8 cellular contexts compared by ENCODE assay signal in the genomic region with DNA sequence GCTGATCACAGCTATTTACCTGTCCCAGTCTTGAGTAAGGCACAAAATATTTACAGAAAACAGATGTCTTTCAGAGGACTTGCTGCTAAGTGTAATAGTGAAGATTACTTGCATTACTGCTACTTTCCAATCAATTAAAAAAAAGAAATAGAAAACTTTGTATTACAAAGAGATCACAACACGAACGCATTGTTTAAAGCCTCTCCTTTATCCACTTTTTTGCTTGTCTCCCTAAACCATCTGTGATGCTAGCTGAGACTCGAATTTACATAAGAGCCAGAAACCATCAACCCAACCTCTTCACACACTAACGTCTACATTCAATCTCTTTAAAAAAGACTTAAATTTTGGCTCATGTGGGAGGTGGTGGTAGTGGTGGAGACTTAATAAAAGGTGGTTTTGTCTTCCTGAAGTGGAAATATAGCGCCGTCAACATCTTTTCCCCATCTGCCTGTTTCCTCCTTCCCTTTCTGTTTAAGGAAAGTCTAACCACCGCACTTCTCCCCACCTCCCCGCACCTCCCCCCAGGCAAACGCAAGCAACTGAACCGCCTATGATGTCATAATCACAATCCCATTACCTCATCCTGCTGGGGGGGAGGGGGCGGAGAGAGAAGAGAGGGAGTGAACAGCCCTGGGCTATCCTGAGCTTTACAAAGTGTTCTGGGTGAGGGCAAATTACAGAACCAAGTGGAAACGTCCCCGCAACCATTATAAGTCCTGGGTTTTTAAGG. TPM values are rescaled to one million over a fixed set of nuclear protein-coding genes. Genes with fewer than 3 reads are reported as not detected.
DNase-seq lines count a peak whose midpoint lies in the region; ATAC-seq and TF ChIP-seq lines count a peak whose summit lies in the region.

No MANE protein-coding gene starts in this region.

- H3K9me3 Mint-ChIP-seq in activated T-helper 1 cell treated with anti-CD3 and anti-CD28 coated beads, Interleukin-12 subunit alpha, Interleukin-12 subunit beta, Interleukin-2, Interleukin-4 antibody, amounts not matched to agents 30 ng/mL and 10 ng/mL and 1 ng/mL, durations not matched to agents 14 hours and 24 hours and 36 hours: no peaks in the 10 kb centered on the region
- H3K9me3 Mint-ChIP-seq in neural crest cell: no peaks in the 10 kb centered on the region

- H3K27ac Mint-ChIP-seq in activated T-helper 1 cell treated with anti-CD3 and anti-CD28 coated beads, Interleukin-12 subunit alpha, Interleukin-12 subunit beta, Interleukin-2, Interleukin-4 antibody, amounts not matched to agents 30 ng/mL and 10 ng/mL and 1 ng/mL, durations not matched to agents 14 hours and 24 hours and 36 hours: peak overlapping the region; percentile 99
- peak overlapping the region; percentile 100 for H3K27ac Mint-ChIP-seq in neural crest cell (ENCODE audit: unreplicated experiment)

- peaks cover 10% of the 10 kb centered on the region for H3K36me3 ChIP-seq in GM06990 (ENCODE audit: control insufficient read depth, insufficient read depth, low read length)

- H3K4me3 ChIP-seq in GM06990 (replicated peaks; ENCODE audit: low read depth, low read length): peak overlapping the region; percentile 89

- H3K4me1 ChIP-seq in foreskin keratinocyte: peaks cover 16% of the 10 kb centered on the region

- ATAC-seq in HG02642 (IDR thresholded peaks at IDR 0.05; ENCODE audit: poor library complexity, unreplicated experiment): peak; percentile 13
- ATAC-seq in foreskin keratinocyte: peak; percentile 45

- no peak for TF ChIP-seq CTCF in GM06990 (IDR thresholded peaks at IDR 0.05; ENCODE audit: insufficient read depth, low read length, poor library complexity, severe bottlenecking)
- no peak for TF ChIP-seq CTCF in foreskin keratinocyte (conservative IDR thresholded peaks at IDR 0.05)
- TF ChIP-seq CTCF in neural crest cell (conservative IDR thresholded peaks at IDR 0.05): no peak

- peaks cover 47% of the 10 kb centered on the region for H3K4me1 Mint-ChIP-seq in activated T-helper 1 cell treated with anti-CD3 and anti-CD28 coated beads, Interleukin-12 subunit alpha, Interleukin-12 subunit beta, Interleukin-2, Interleukin-4 antibody, amounts not matched to agents 30 ng/mL and 10 ng/mL and 1 ng/mL, durations not matched to agents 14 hours and 24 hours and 36 hours (ENCODE audit: low read depth)
- H3K4me1 Mint-ChIP-seq in neural crest cell: peaks cover 39% of the 10 kb centered on the region

- H3K4me3 Mint-ChIP-seq in activated T-helper 1 cell treated with anti-CD3 and anti-CD28 coated beads, Interleukin-12 subunit alpha, Interleukin-12 subunit beta, Interleukin-2, Interleukin-4 antibody, amounts not matched to agents 30 ng/mL and 10 ng/mL and 1 ng/mL, durations not matched to agents 14 hours and 24 hours and 36 hours: peak overlapping the region; percentile 92
- H3K4me3 Mint-ChIP-seq in neural crest cell: peak overlapping the region; percentile 91

- H3K36me3 Mint-ChIP-seq in activated T-helper 1 cell treated with anti-CD3 and anti-CD28 coated beads, Interleukin-12 subunit alpha, Interleukin-12 subunit beta, Interleukin-2, Interleukin-4 antibody, amounts not matched to agents 30 ng/mL and 10 ng/mL and 1 ng/mL, durations not matched to agents 14 hours and 24 hours and 36 hours (ENCODE audit: low read depth): peaks cover 19% of the 10 kb centered on the region
- peaks cover 6% of the 10 kb centered on the region for H3K36me3 Mint-ChIP-seq in neural crest cell (ENCODE audit: low read depth)

- H3K27me3 ChIP-seq in GM06990 (replicated peaks; ENCODE audit: control insufficient read depth, insufficient read depth, low read length) (no peaks in the 10 kb centered on the region), foreskin keratinocyte (no peaks in the 10 kb centered on the region)

- intact Hi-C loops in activated T-helper 1 cell treated with anti-CD3 and anti-CD28 coated beads, Interleukin-12 subunit alpha, Interleukin-12 subunit beta, Interleukin-2, Interleukin-4 antibody, amounts not matched to agents 30 ng/mL and 10 ng/mL and 1 ng/mL, durations not matched to agents 14 hours and 24 hours and 36 hours (cut with micrococcal nuclease): loop anchor here (1.0 to 10.0 kb wide), 4 partner anchors 159 to 858 kb away; partner anchors contain the start of genes BRD8, FAM13B, HSPA9 and SIL1

- H3K27me3 Mint-ChIP-seq in activated T-helper 1 cell treated with anti-CD3 and anti-CD28 coated beads, Interleukin-12 subunit alpha, Interleukin-12 subunit beta, Interleukin-2, Interleukin-4 antibody, amounts not matched to agents 30 ng/mL and 10 ng/mL and 1 ng/mL, durations not matched to agents 14 hours and 24 hours and 36 hours (ENCODE audit: insufficient read depth): no peaks in the 10 kb centered on the region
- peaks cover 2% of the 10 kb centered on the region for H3K27me3 Mint-ChIP-seq in neural crest cell (ENCODE audit: low read depth)

- DNase-seq in 8988T (peak; percentile 42), GM06990 (ENCODE audit: extremely low read depth, insufficient read length) (no peak), NCI-H2029 treated with DMSO at 0.1 percent for 48 hours (lab: John Stamatoyannopoulos, UW) (peak; percentile 85), foreskin keratinocyte (no peak), neural crest cell (ENCODE audit: low read depth, low spot score) (no peak)
- peak; percentile 76 for DNase-seq in activated T-helper 1 cell treated with anti-CD3 and anti-CD28 coated beads, Interleukin-12 subunit alpha, Interleukin-12 subunit beta, Interleukin-2, Interleukin-4 antibody, amounts not matched to agents 30 ng/mL and 10 ng/mL and 1 ng/mL, durations not matched to agents 14 hours and 24 hours and 36 hours (ENCODE audit: low spot score)
- no peak for DNase-seq in stimulated activated CD4-positive, alpha-beta T cell treated with anti-CD3 and anti-CD28 coated beads, Interleukin-2, amount 100 ng/mL, for 48 hours

- H3K27ac ChIP-seq in foreskin keratinocyte: peak overlapping the region; percentile 100

RNA-seq across cellular contexts. Expression of gene FAM53C, which starts 0.9 kb away (rescaled TPM):
- 27.0 and 29.2 TPM in 2 replicates for total RNA-seq in activated T-helper 1 cell treated with anti-CD3 and anti-CD28 coated beads, Interleukin-12 subunit alpha, Interleukin-12 subunit beta, Interleukin-2, Interleukin-4 antibody, amounts not matched to agents 30 ng/mL and 10 ng/mL and 1 ng/mL, durations not matched to agents 14 hours and 24 hours and 36 hours
- total RNA-seq in foreskin keratinocyte (23.6 and 25.1 TPM in 2 replicates), neural crest cell (64.9 and 66.8 TPM in 2 replicates)
- polyA plus RNA-seq in foreskin keratinocyte: 11.7 and 12.8 TPM in 2 replicates

RNA-seq across cellular contexts. Expression of gene CDC25C, which starts 5.5 kb away (rescaled TPM):
- 5.3 and 5.6 TPM in 2 replicates for total RNA-seq in activated T-helper 1 cell treated with anti-CD3 and anti-CD28 coated beads, Interleukin-12 subunit alpha, Interleukin-12 subunit beta, Interleukin-2, Interleukin-4 antibody, amounts not matched to agents 30 ng/mL and 10 ng/mL and 1 ng/mL, durations not matched to agents 14 hours and 24 hours and 36 hours
- 7.9 and 9.4 TPM in 2 replicates for total RNA-seq in foreskin keratinocyte
- 6.9 and 7.8 TPM in 2 replicates for polyA plus RNA-seq in foreskin keratinocyte
- total RNA-seq in neural crest cell: 22.5 and 22.7 TPM in 2 replicates

RNA-seq across cellular contexts. Expression of gene KDM3B, which starts 15.4 kb away (rescaled TPM):
- total RNA-seq in activated T-helper 1 cell treated with anti-CD3 and anti-CD28 coated beads, Interleukin-12 subunit alpha, Interleukin-12 subunit beta, Interleukin-2, Interleukin-4 antibody, amounts not matched to agents 30 ng/mL and 10 ng/mL and 1 ng/mL, durations not matched to agents 14 hours and 24 hours and 36 hours: 55.0 and 59.3 TPM in 2 replicates
- total RNA-seq in foreskin keratinocyte: 48.3 and 49.0 TPM in 2 replicates
- polyA plus RNA-seq in foreskin keratinocyte: 12.5 and 15.7 TPM in 2 replicates
- total RNA-seq in neural crest cell: 100 and 104 TPM in 2 replicates

Comparison
In these comparisons a context has a peak if more than half of its experiments do, and no peak if none do; other contexts are left out.
1. DNase-seq: peak in 8988T (single experiment), NCI-H2029 treated with DMSO at 0.1 percent for 48 hours (single experiment) and activated T-helper 1 cell treated with anti-CD3 and anti-CD28 coated beads, Interleukin-12 subunit alpha, Interleukin-12 subunit beta, Interleukin-2, Interleukin-4 antibody, amounts not matched to agents 30 ng/mL and 10 ng/mL and 1 ng/mL, durations not matched to agents 14 hours and 24 hours and 36 hours (single experiment); none in GM06990 (single experiment), foreskin keratinocyte (0 of 2), neural crest cell (single experiment) and stimulated activated CD4-positive, alpha-beta T cell treated with anti-CD3 and anti-CD28 coated beads, Interleukin-2, amount 100 ng/mL, for 48 hours (0 of 2).